In the genomic region with DNA sequence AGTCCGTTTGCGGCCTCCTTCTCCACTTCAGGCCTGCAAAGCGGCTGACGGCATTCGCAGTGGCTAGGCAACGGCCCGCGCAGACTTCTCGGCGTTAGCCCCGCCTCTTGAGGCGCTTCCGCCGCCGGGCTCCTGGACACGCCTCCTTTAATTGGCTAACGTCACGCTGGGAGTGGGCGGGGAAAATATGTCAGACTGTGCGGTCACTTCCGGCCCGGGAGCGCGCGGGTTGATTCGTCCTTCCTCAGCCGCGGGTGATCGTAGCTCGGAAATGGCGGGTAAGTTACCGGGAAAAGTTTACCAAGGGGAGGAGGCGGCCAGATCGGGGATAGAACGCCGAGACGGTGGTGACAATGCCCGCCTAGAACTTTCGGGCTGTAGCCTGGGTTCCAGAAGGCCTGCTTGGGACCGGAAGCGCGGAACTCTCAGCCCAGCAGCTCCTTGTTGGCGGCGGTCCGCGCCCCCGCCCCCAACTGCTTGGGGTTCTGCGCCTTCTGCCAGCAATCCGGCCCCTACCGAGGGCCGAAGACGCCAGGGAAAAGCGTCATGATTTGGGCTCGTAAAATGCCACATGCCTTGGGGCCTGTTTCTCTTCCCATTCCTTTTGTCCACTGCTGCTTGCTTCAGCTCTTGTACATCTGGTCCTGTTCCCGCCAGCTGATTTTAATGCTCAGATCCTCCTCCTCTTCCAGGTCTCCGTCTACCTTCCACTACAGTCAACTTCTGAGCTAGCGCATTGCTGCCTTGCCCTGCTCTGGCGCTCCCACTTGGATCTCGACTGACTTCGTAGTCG, we compare ENCODE assay signal across 8 cellular contexts. TPM values are rescaled to one million over a fixed set of nuclear protein-coding genes. Genes with fewer than 3 reads are reported as not detected.
DNase-seq lines count a peak whose midpoint lies in the region; ATAC-seq and TF ChIP-seq lines count a peak whose summit lies in the region.

A gene with protein sequence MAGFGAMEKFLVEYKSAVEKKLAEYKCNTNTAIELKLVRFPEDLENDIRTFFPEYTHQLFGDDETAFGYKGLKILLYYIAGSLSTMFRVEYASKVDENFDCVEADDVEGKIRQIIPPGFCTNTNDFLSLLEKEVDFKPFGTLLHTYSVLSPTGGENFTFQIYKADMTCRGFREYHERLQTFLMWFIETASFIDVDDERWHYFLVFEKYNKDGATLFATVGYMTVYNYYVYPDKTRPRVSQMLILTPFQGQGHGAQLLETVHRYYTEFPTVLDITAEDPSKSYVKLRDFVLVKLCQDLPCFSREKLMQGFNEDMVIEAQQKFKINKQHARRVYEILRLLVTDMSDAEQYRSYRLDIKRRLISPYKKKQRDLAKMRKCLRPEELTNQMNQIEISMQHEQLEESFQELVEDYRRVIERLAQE (plus strand): TSS at position 232 of the 793 bp plus-strand sequence. CDS start 40 bp downstream, at position 272.

- ATAC-seq in GM19438 (IDR thresholded peaks at IDR 0.05; ENCODE audit: low read depth, unreplicated experiment) (peak; percentile 95), HG03575 (IDR thresholded peaks at IDR 0.05; ENCODE audit: extremely low read depth, insufficient number of reproducible peaks, low FRiP score, unreplicated experiment) (peak; percentile 46)

- peak within 1 kb of the TSS; percentile 98 for H3K27ac Mint-ChIP-seq in activated CD4-positive, alpha-beta memory T cell treated with anti-CD3 and anti-CD28 coated beads for 36 hours

- DNase-seq in CD1c-positive myeloid dendritic cell (ENCODE audit: extremely low spot score) (peak; percentile 100), NCI-H82 treated with DMSO at 0.1 percent for 48 hours (lab: John Stamatoyannopoulos, UW; ENCODE audit: unreplicated experiment) (peak; percentile 94), dorsolateral prefrontal cortex (peak; percentile 95 to 99 (median 98))
- DNase-seq in activated CD4-positive, alpha-beta memory T cell treated with anti-CD3 and anti-CD28 coated beads for 36 hours, result peak; percentile 99
- DNase-seq in stimulated activated CD4-positive, alpha-beta T cell treated with anti-CD3 and anti-CD28 coated beads, Interleukin-4, amount 100 ng/mL, for 24 hours, result peak; percentile 99

- H3K36me3 Mint-ChIP-seq in activated CD4-positive, alpha-beta memory T cell treated with anti-CD3 and anti-CD28 coated beads for 36 hours, result peaks cover 16% of the 10 kb centered on the region

- peak in 1 of 2 donors; percentile 15 for TF ChIP-seq RAD21 in liver (IDR thresholded peaks at IDR 0.05)

- H3K27me3 ChIP-seq in dorsolateral prefrontal cortex (no peaks in the 10 kb centered on the region), liver (ENCODE audit: control insufficient read depth in 4 of 4, insufficient read depth in 4 of 4, low read length in 3 of 4) (no peaks in the 10 kb centered on the region)

- CTCF ChIA-PET in activated CD4-positive, alpha-beta memory T cell treated with anti-CD3 and anti-CD28 coated beads for 36 hours (lab: Charles Lee), result interaction anchor here (1.2 to 1.6 kb wide), 4 partner anchors 29 to 539 kb away, joined by 3 to 8 read pairs (median 3); partner anchors contain the start of gene SLC25A12

- no peaks in the 10 kb centered on the region for H3K9me3 ChIP-seq in liver (ENCODE audit: control insufficient read depth in 4 of 4, low read length in 3 of 4)

- H3K9ac ChIP-seq in liver (ENCODE audit: low read depth in 1 of 2, low read length in 2 of 2), result peak within 1 kb of the TSS; percentile 69 to 77

- peaks cover 3 to 18% (median 7%) of the 10 kb centered on the region in 4 donors for H3K4me1 ChIP-seq in liver (ENCODE audit: control insufficient read depth in 4 of 4, insufficient read depth in 4 of 4, low read length in 3 of 4)

- H3K4me3 Mint-ChIP-seq in activated CD4-positive, alpha-beta memory T cell treated with anti-CD3 and anti-CD28 coated beads for 36 hours, result peak within 1 kb of the TSS; percentile 97

- POLR2A ChIA-PET in activated CD4-positive, alpha-beta memory T cell treated with anti-CD3 and anti-CD28 coated beads for 36 hours (lab: Charles Lee), result interaction anchor here (0.9 to 1.7 kb wide), 8 partner anchors 14 to 993 kb away, joined by 3 to 4 read pairs (median 3); partner anchors contain the start of genes DCAF17, GORASP2 and METTL8

- H3K27ac ChIP-seq in dorsolateral prefrontal cortex (peak within 1 kb of the TSS; percentile 41 to 95 (median 88)), liver (ENCODE audit: low read depth in 1 of 2, low read length in 2 of 2) (peak within 1 kb of the TSS; percentile 80 to 90)

- H3K4me3 ChIP-seq in dorsolateral prefrontal cortex, result peak within 1 kb of the TSS; percentile 56 to 99 (median 89)
- H3K4me3 ChIP-seq in liver (ENCODE audit: low read depth in 1 of 3, low read length in 3 of 3), result peak within 1 kb of the TSS; percentile 75 to 94 (median 82)

- H3K27me3 Mint-ChIP-seq in activated CD4-positive, alpha-beta memory T cell treated with anti-CD3 and anti-CD28 coated beads for 36 hours, result no peaks in the 10 kb centered on the region

- H3K36me3 ChIP-seq in liver (ENCODE audit: control insufficient read depth in 4 of 4, insufficient read depth in 3 of 4, low read depth in 1 of 4, low read length in 3 of 4), result no peaks in the 10 kb centered on the region

- peaks cover 33% of the 10 kb centered on the region for H3K4me1 Mint-ChIP-seq in activated CD4-positive, alpha-beta memory T cell treated with anti-CD3 and anti-CD28 coated beads for 36 hours (ENCODE audit: low read depth)

- no peaks in the 10 kb centered on the region for H3K9me3 Mint-ChIP-seq in activated CD4-positive, alpha-beta memory T cell treated with anti-CD3 and anti-CD28 coated beads for 36 hours

- under 1% methylated on average over 61 of the region's 61 CpGs for WGBS in liver

- peak in 19 of 56 donors; percentile 5 to 42 (median 20) for TF ChIP-seq CTCF in dorsolateral prefrontal cortex (IDR thresholded peaks at IDR 0.05 in 54 of 56, conservative IDR thresholded peaks at IDR 0.05 in 2 of 56; ENCODE audit: low read depth in 1 of 56, partially characterized antibody in 56 of 56)
- TF ChIP-seq CTCF in liver (IDR thresholded peaks at IDR 0.05; ENCODE audit: low read depth, low read length, missing input control), result no peak

- intact Hi-C loops in activated CD4-positive, alpha-beta memory T cell treated with anti-CD3 and anti-CD28 coated beads for 36 hours (cut with micrococcal nuclease), result loop anchor here (1.0 to 5.0 kb wide), 6 partner anchors 28 to 994 kb away; partner anchors contain the start of genes DLX2, DYNC1I2, GORASP2 and METAP1D
- intact Hi-C loops in dorsolateral prefrontal cortex (cut with DNase I), result loop anchor here (1.0 to 10.0 kb wide), 5 partner anchors 28 to 218 kb away; partner anchors contain the start of genes METAP1D (in 2 of the 2) and SLC25A12 (in 2 of the 2)

TF ChIP-seq in liver, 16 proteins besides CTCF, POLR2A, EP300 and RAD21:
- TF ChIP-seq GABPA (IDR thresholded peaks at IDR 0.05 in 1 of 2, conservative IDR thresholded peaks at IDR 0.05 in 1 of 2) (peak; percentile 93 to 97), HNF4A (conservative IDR thresholded peaks at IDR 0.05) (peak in 1 of 2 donors; percentile 6), EGR1 (IDR thresholded peaks at IDR 0.05; ENCODE audit: low read depth in 2 of 2) (peak; percentile 69 to 82), SP1 (IDR thresholded peaks at IDR 0.05) (peak; percentile 82), NR2F2 (IDR thresholded peaks at IDR 0.05) (no peak), FOXA1 (IDR thresholded peaks at IDR 0.05) (no peak), HNF4G (IDR thresholded peaks at IDR 0.05) (no peak), YY1 (IDR thresholded peaks at IDR 0.05) (peak; percentile 96), JUND (IDR thresholded peaks at IDR 0.05) (peak; percentile 52 to 55), FOXA2 (IDR thresholded peaks at IDR 0.05) (no peak), RXRA (IDR thresholded peaks at IDR 0.05) (peak; percentile 19 to 33)
- TF ChIP-seq, protein P1, sequence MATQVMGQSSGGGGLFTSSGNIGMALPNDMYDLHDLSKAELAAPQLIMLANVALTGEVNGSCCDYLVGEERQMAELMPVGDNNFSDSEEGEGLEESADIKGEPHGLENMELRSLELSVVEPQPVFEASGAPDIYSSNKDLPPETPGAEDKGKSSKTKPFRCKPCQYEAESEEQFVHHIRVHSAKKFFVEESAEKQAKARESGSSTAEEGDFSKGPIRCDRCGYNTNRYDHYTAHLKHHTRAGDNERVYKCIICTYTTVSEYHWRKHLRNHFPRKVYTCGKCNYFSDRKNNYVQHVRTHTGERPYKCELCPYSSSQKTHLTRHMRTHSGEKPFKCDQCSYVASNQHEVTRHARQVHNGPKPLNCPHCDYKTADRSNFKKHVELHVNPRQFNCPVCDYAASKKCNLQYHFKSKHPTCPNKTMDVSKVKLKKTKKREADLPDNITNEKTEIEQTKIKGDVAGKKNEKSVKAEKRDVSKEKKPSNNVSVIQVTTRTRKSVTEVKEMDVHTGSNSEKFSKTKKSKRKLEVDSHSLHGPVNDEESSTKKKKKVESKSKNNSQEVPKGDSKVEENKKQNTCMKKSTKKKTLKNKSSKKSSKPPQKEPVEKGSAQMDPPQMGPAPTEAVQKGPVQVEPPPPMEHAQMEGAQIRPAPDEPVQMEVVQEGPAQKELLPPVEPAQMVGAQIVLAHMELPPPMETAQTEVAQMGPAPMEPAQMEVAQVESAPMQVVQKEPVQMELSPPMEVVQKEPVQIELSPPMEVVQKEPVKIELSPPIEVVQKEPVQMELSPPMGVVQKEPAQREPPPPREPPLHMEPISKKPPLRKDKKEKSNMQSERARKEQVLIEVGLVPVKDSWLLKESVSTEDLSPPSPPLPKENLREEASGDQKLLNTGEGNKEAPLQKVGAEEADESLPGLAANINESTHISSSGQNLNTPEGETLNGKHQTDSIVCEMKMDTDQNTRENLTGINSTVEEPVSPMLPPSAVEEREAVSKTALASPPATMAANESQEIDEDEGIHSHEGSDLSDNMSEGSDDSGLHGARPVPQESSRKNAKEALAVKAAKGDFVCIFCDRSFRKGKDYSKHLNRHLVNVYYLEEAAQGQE (IDR thresholded peaks at IDR 0.05), result peak; percentile 12
- TF ChIP-seq, protein P2, sequence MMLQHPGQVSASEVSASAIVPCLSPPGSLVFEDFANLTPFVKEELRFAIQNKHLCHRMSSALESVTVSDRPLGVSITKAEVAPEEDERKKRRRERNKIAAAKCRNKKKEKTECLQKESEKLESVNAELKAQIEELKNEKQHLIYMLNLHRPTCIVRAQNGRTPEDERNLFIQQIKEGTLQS (IDR thresholded peaks at IDR 0.05), result no peak
- TF ChIP-seq, protein P3, sequence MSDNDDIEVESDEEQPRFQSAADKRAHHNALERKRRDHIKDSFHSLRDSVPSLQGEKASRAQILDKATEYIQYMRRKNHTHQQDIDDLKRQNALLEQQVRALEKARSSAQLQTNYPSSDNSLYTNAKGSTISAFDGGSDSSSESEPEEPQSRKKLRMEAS (IDR thresholded peaks at IDR 0.05), result peak; percentile 40

RNA-seq across cellular contexts. Expression of the gene that starts here (rescaled TPM):
- 10 to 100 TPM; 86.2 to 90.8 TPM for total RNA-seq in activated CD4-positive, alpha-beta memory T cell treated with anti-CD3 and anti-CD28 coated beads for 36 hours
- total RNA-seq in dorsolateral prefrontal cortex (10 to 100 TPM; 13.9 to 33.5 (median 22.1) TPM), liver (10 to 100 TPM; 17.3 to 45.1 TPM)
- polyA plus RNA-seq in liver, result 10 to 100 TPM; 11.8 to 15.2 TPM

Comparison
In these comparisons a context has a peak if more than half of its experiments do, and no peak if none do; other contexts are left out.
1. Peak in every context shown above with its lines: DNase-seq, ATAC-seq, H3K4me3 ChIP-seq and H3K27ac ChIP-seq.